In genomic region chr19:13680708-13681360, GRCh38 we compare ENCODE assay signal across 6 cellular contexts.
DNase-seq lines count a peak whose midpoint lies in the region; ATAC-seq, FAIRE-seq and TF ChIP-seq lines count a peak whose summit lies in the region.
"Not testable (repeated sequence)": the region's sequence is repeated elsewhere in the genome, so short reads cannot be mapped to it uniquely, and the experiment has no call there.

No MANE protein-coding gene starts in this region.

- peaks cover 16% of the 10 kb centered on the region for H3K27me3 Mint-ChIP-seq in astrocyte (ENCODE audit: low read depth, unreplicated experiment)
- not testable (repeated sequence) for H3K27me3 Mint-ChIP-seq in chondrocyte (ENCODE audit: low read depth)

- not testable (repeated sequence) for H3K9me3 Mint-ChIP-seq in astrocyte (ENCODE audit: unreplicated experiment)
- peaks cover 19% of the 10 kb centered on the region for H3K9me3 Mint-ChIP-seq in chondrocyte (ENCODE audit: low read depth)

- ATAC-seq in A549, PC-3: not testable (repeated sequence)

- not testable (repeated sequence) for H3K27me3 ChIP-seq in PC-3 (ENCODE audit: low read length); astrocyte (ENCODE audit: insufficient read depth, low read length)

- CTCF ChIA-PET in A549 (lab: Yijun Ruan, JAX): interaction anchor here (0.7 kb wide), 1 partner anchor 40 kb away, joined by 3 read pairs; no protein-coding TSS in a partner anchor
- CTCF ChIA-PET in HEK293 (lab: Yijun Ruan, JAX): not testable (repeated sequence)
- CTCF ChIA-PET in PC-3 (lab: Charles Lee): interaction anchor here (0.6 kb wide), 1 partner anchor 392 kb away, joined by 7 read pairs; no protein-coding TSS in a partner anchor

- not testable (repeated sequence) for H3K9ac ChIP-seq in PC-3 (ENCODE audit: low read length); astrocyte (ENCODE audit: low read length)

- H3K9me3 ChIP-seq in A549 (peaks cover 16% of the 10 kb centered on the region), PC-3 (ENCODE audit: low read length) (peaks cover 24% of the 10 kb centered on the region)
- H3K9me3 ChIP-seq in HEK293 (ENCODE audit: control insufficient read depth, insufficient read depth, low read depth, low read length); astrocyte (ENCODE audit: insufficient read depth, low read depth, low read length): not testable (repeated sequence)

- H3K4me1 Mint-ChIP-seq in astrocyte (ENCODE audit: low read depth, unreplicated experiment); chondrocyte (ENCODE audit: low read depth): not testable (repeated sequence)

- H2AFZ ChIP-seq in PC-3 (ENCODE audit: low read length); astrocyte (ENCODE audit: low read depth, low read length): not testable (repeated sequence)

- not testable (repeated sequence) for TF ChIP-seq RAD21 in A549 (conservative IDR thresholded peaks at IDR 0.05 in 1 of 2, IDR thresholded peaks at IDR 0.05 in 1 of 2)

- TF ChIP-seq POLR2A in A549 (IDR thresholded peaks at IDR 0.05; ENCODE audit: low read length): not testable (repeated sequence)

- not testable (repeated sequence) for H3K4me3 ChIP-seq in A549; HEK293 (ENCODE audit: low read depth, low read length); astrocyte (ENCODE audit: insufficient read depth, low read depth, low read length)
- peak overlapping the region; percentile 3; the same call in 1 of the 2 replicates for H3K4me3 ChIP-seq in PC-3 (ENCODE audit: low read length)

- not testable (repeated sequence) for FAIRE-seq in A549 (lab: Jason Lieb, UNC); astrocyte (lab: Jason Lieb, UNC)

- not testable (repeated sequence) for H3K4me2 ChIP-seq in A549; PC-3 (ENCODE audit: low read length); astrocyte (ENCODE audit: low read length)

- H3K36me3 Mint-ChIP-seq in astrocyte (ENCODE audit: low read depth, unreplicated experiment); chondrocyte (ENCODE audit: low read depth): not testable (repeated sequence)

- H3F3A ChIP-seq in PC-3 (ENCODE audit: low read length, unreplicated experiment): not testable (repeated sequence)

- TSS peak; percentile 63 for BruUV-seq in PC-3 (replicated peaks; lab: Mats Ljungman, UMichigan)

- H3K27ac Mint-ChIP-seq in astrocyte (ENCODE audit: unreplicated experiment) (peak overlapping the region; percentile 55), chondrocyte (ENCODE audit: unreplicated experiment) (peak overlapping the region; percentile 63)

- not testable (repeated sequence) for TF ChIP-seq EP300 in A549 (IDR thresholded peaks at IDR 0.05)

- not testable (repeated sequence) for H3K9me2 ChIP-seq in PC-3 (replicated peaks; ENCODE audit: low read length)

- not testable (repeated sequence) for H3K4me3 Mint-ChIP-seq in astrocyte (ENCODE audit: unreplicated experiment); chondrocyte (ENCODE audit: unreplicated experiment)

- POLR2A ChIA-PET in A549 (lab: Yijun Ruan, JAX); HEK293 (lab: Yijun Ruan, JAX); PC-3 (lab: Charles Lee; ENCODE audit: unreplicated experiment): not testable (repeated sequence)

- intact Hi-C loops in PC-3 (cut with micrococcal nuclease): not testable (repeated sequence)

- not testable (repeated sequence) for H4K20me1 ChIP-seq in PC-3 (ENCODE audit: low read length); astrocyte (ENCODE audit: insufficient read depth, low read length)

- not testable (repeated sequence) for H3K27ac ChIP-seq in A549; HEK293 (ENCODE audit: extremely low read depth, low read depth, low read length); astrocyte (ENCODE audit: low read depth, low read length)
- H3K27ac ChIP-seq in PC-3 (ENCODE audit: low read length) (peak overlapping the region; percentile 53), epithelial cell of prostate (peak overlapping the region; percentile 28)

- not testable (repeated sequence) for H3K4me1 ChIP-seq in A549; HEK293 (ENCODE audit: control insufficient read depth, insufficient read depth, low read length); astrocyte (ENCODE audit: insufficient read depth, low read length)
- H3K4me1 ChIP-seq in PC-3 (ENCODE audit: insufficient read depth, low read length): peaks cover 12% of the 10 kb centered on the region

- DNase-seq in A549 (ENCODE audit: low read depth in 1 of 2, low spot score in 1 of 2); PC-3; astrocyte (ENCODE audit: low read depth); chondrocyte (ENCODE audit: low spot score); epithelial cell of prostate (ENCODE audit: low read depth, low spot score): not testable (repeated sequence)

- not testable (repeated sequence) for TF ChIP-seq CTCF in A549 (IDR thresholded peaks at IDR 0.05); HEK293 (tag by site-specific recombination; IDR thresholded peaks at IDR 0.05); PC-3 (conservative IDR thresholded peaks at IDR 0.05; ENCODE audit: low read depth, low read length); astrocyte (IDR thresholded peaks at IDR 0.05; ENCODE audit: insufficient read depth, low read depth, low read length); chondrocyte (IDR thresholded peaks at IDR 0.05)

- H3K79me2 ChIP-seq in PC-3 (ENCODE audit: low read length); astrocyte (ENCODE audit: insufficient read depth, low read length): not testable (repeated sequence)

- 37% methylated on average over 7 of the region's 7 CpGs for WGBS in A549 (ENCODE audit: missing lambda C conversion rate)

- H3K36me3 ChIP-seq in HEK293 (ENCODE audit: control insufficient read depth in 2 of 2, insufficient read depth in 1 of 2, low read length in 2 of 2); PC-3 (ENCODE audit: low read depth, low read length); astrocyte (ENCODE audit: insufficient read depth, low read length): not testable (repeated sequence)

TF ChIP-seq in A549, 52 proteins besides CTCF, POLR2A, EP300 and RAD21:
- TF ChIP-seq KDM5A (IDR thresholded peaks at IDR 0.05): peak; percentile 23; the same call in 1 of the 2 replicates

TF ChIP-seq in HEK293, 187 proteins besides CTCF, POLR2A, EP300 and RAD21:
- TF ChIP-seq SETDB1 (IDR thresholded peaks at IDR 0.05; ENCODE audit: insufficient read length, low read length) (peak; percentile 97), ZNF266 (tag by site-specific recombination; IDR thresholded peaks at IDR 0.05; ENCODE audit: low read depth) (peak; percentile 93), ZNF140 (tag by site-specific recombination; IDR thresholded peaks at IDR 0.05) (peak; percentile 81; the same call in 1 of the 2 replicates), TRIM28 (IDR thresholded peaks at IDR 0.05; ENCODE audit: borderline replicate concordance, low read length) (peak; percentile 94), ZNF280D (tag by site-specific recombination; IDR thresholded peaks at IDR 0.05) (peak; percentile 91)
